ENCODE assay signal across 9 cellular contexts in the genomic region with DNA sequence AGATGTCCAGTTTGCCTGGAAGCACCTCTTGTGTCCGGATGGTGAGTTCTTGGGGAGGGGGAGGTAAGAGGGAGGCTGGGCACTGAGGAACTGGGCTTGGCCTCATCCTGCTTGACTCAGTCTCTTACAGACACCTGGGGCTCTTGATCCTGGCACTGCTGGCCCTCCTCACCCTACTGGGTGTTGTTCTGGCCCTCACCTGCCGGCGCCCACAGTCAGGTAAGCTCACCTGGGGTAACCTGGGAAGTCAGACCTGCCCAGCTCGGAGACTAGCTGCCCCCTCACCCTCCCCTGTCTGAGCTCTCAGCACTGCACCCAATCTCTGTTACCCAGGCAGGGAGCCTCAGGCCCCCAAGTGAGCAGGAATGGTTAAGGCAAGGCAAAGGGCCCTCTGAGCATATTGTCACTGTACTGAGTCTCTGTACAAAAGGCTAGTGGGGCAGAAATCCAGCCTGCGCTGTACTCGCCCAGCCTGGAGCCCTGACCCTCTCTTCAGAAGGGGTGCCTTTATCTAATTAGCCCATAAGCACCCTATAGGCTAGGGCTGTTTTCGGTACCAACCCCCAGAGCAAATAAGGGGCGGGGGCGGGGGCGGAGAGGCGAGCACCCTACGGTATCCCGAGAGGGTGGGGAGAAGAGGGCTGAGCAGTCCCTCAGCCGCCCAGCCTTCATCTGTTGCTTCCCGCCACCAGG. TPM values are rescaled to one million over a fixed set of nuclear protein-coding genes. Genes with fewer than 3 reads are reported as not detected.
DNase-seq lines count a peak whose midpoint lies in the region; ATAC-seq, FAIRE-seq and TF ChIP-seq lines count a peak whose summit lies in the region.
"Had no signal": no experiment of that assay in that cellular context is flagged by ENCODE, and none has a peak within 500 bp of the region (broad histone marks: within the 10 kb centered on the region; RNA-seq: fewer than 3 reads in every experiment).

No MANE protein-coding gene starts in this region.

- no peaks in the 10 kb centered on the region for H3K36me3 Mint-ChIP-seq in activated naive CD4-positive, alpha-beta T cell treated with anti-CD3 and anti-CD28 coated beads for 36 hours (ENCODE audit: low read depth)

- WGBS in HepG2 (ENCODE audit: low lambda C conversion rate): 50% methylated on average over 1 of the region's 15 CpGs
- WGBS in tibial nerve, 2 donors: 15 to 21% methylated on average over 14 of the region's 15 CpGs

- H3K27ac Mint-ChIP-seq in activated naive CD4-positive, alpha-beta T cell treated with anti-CD3 and anti-CD28 coated beads for 36 hours: no peak overlapping the region

- H3K4me3 ChIP-seq in HepG2 (replicated peaks in 1 of 3; ENCODE audit: insufficient read depth in 1 of 3, low read depth in 2 of 3, low read length in 3 of 3) (peak overlapping the region; percentile 55 to 86 (median 83); a peak in 5 of 6 replicates), tibial nerve (peak overlapping the region; percentile 62 to 93 (median 83))

- DNase-seq in activated naive CD4-positive, alpha-beta T cell treated with anti-CD3 and anti-CD28 coated beads for 36 hours: no peak
- DNase-seq in activated naive CD4-positive, alpha-beta T cell (lab: John Stamatoyannopoulos, UW): no peak
- DNase-seq in HepG2 (ENCODE audit: low spot score): peak; percentile 44
- DNase-seq in tibial nerve (ENCODE audit: low spot score in 2 of 2): no peak
- no peak for DNase-seq in activated T-cell treated with anti-CD3 and anti-CD28 coated beads, Interleukin-2, amount 50 U/mL, for 48 hours

- no peak for TF ChIP-seq EP300 in HepG2 (IDR thresholded peaks at IDR 0.05; ENCODE audit: low read depth in 2 of 2, low read length in 2 of 2)
- no peak for TF ChIP-seq EP300 in HepG2 (CRISPR knock-in tag; IDR thresholded peaks at IDR 0.05; ENCODE audit: borderline replicate concordance)
- TF ChIP-seq EP300 in tibial nerve (IDR thresholded peaks at IDR 0.05): no peak

- in situ Hi-C loops in HepG2 (cut with HindIII; ENCODE audit: extremely low pct_ligation_motif_present, low pct_unique_long_range_greater_than_20kb): no loop called here

- H3K36me3 ChIP-seq in HepG2 (replicated peaks in 1 of 2; ENCODE audit: control insufficient read depth in 1 of 2, insufficient read depth in 2 of 2, low read length in 2 of 2): peaks cover 5 to 12% of the 10 kb centered on the region in 2 experiments; a peak in 3 of 5 replicates
- peaks cover 0 to 3% (median 0%) of the 10 kb centered on the region in 3 donors for H3K36me3 ChIP-seq in tibial nerve

- BruUV-seq in HepG2 (replicated peaks; lab: Mats Ljungman, UMichigan): TSS peak; percentile 63

- TF ChIP-seq CTCF in VCaP (conservative IDR thresholded peaks at IDR 0.05) (no peak), HepG2 (CRISPR knock-in tag; IDR thresholded peaks at IDR 0.05) (no peak), tibial nerve (IDR thresholded peaks at IDR 0.05) (no peak)

- TF ChIP-seq POLR2A in HepG2 (IDR thresholded peaks at IDR 0.05; ENCODE audit: insufficient read depth in 1 of 2, low read depth in 2 of 2, low read length in 2 of 2) (peak in 1 of 2 experiments; percentile 56; a peak in 1 of 4 replicates), tibial nerve (IDR thresholded peaks at IDR 0.05) (no peak)

- H3K27me3 Mint-ChIP-seq in activated naive CD4-positive, alpha-beta T cell treated with anti-CD3 and anti-CD28 coated beads for 36 hours (ENCODE audit: low read depth): peaks cover 5% of the 10 kb centered on the region

- no peak overlapping the region for H2AFZ ChIP-seq in HepG2 (ENCODE audit: low read length)

- peaks cover 3% of the 10 kb centered on the region for H3K79me2 ChIP-seq in HepG2 (ENCODE audit: insufficient read depth, low read length)

- no peaks in the 10 kb centered on the region for H3K9me3 Mint-ChIP-seq in activated naive CD4-positive, alpha-beta T cell treated with anti-CD3 and anti-CD28 coated beads for 36 hours

- H3K27ac ChIP-seq in VCaP: peak overlapping the region; percentile 40
- H3K27ac ChIP-seq in HepG2 (ENCODE audit: extremely low read length, insufficient read depth, low read length): peak overlapping the region; percentile 90
- H3K27ac ChIP-seq in tibial nerve: peak overlapping the region; percentile 87 to 97 (median 92)

- peaks cover 38% of the 10 kb centered on the region for H3K4me1 ChIP-seq in HepG2 (ENCODE audit: insufficient read depth, low read length)
- H3K4me1 ChIP-seq in tibial nerve: peaks cover 0 to 49% (median 29%) of the 10 kb centered on the region in 4 donors

- CTCF ChIA-PET in activated naive CD4-positive, alpha-beta T cell treated with anti-CD3 and anti-CD28 coated beads for 36 hours (lab: Charles Lee): interaction anchor here (0.8 to 1.0 kb wide), 2 partner anchors 18 to 20 kb away, joined by 3 to 4 read pairs; no protein-coding TSS in a partner anchor
- CTCF ChIA-PET in HepG2 (lab: Yijun Ruan, JAX; ENCODE audit: low intra/inter-chr PET ratio, low total read pairs): interaction anchor here (0.7 to 2.1 kb wide), 3 partner anchors 11 to 66 kb away, joined by 3 to 14 read pairs (median 5); no protein-coding TSS in a partner anchor

- no peaks in the 10 kb centered on the region for H3K27me3 ChIP-seq in HepG2 (ENCODE audit: control insufficient read depth in 1 of 2, insufficient read depth in 2 of 2, low read length in 2 of 2)
- no peaks in the 10 kb centered on the region for H3K27me3 ChIP-seq in tibial nerve

- peak overlapping the region; percentile 43 for H3K4me3 Mint-ChIP-seq in activated naive CD4-positive, alpha-beta T cell treated with anti-CD3 and anti-CD28 coated beads for 36 hours

- H3K4me1 Mint-ChIP-seq in activated naive CD4-positive, alpha-beta T cell treated with anti-CD3 and anti-CD28 coated beads for 36 hours (ENCODE audit: low read depth): peaks cover 16% of the 10 kb centered on the region

- H4K20me1 ChIP-seq in HepG2 (ENCODE audit: insufficient read depth, low read length): no peaks in the 10 kb centered on the region

- peak overlapping the region; percentile 100 for H3K4me2 ChIP-seq in HepG2 (ENCODE audit: low read depth, low read length)

- peak overlapping the region; percentile 80 for H3K9ac ChIP-seq in HepG2 (ENCODE audit: insufficient read depth, low read depth, low read length)

- intact Hi-C loops in activated naive CD4-positive, alpha-beta T cell treated with anti-CD3 and anti-CD28 coated beads for 36 hours (cut with micrococcal nuclease): loop anchor here (1.0 kb wide), 1 partner anchor 24 kb away; a partner anchor contains a TSS
- intact Hi-C loops in HepG2 (cut with micrococcal nuclease; ENCODE audit: unreplicated experiment): loop anchor here (1.0 to 5.0 kb wide), 3 partner anchors 16 to 52 kb away; no protein-coding TSS in a partner anchor

- ATAC-seq in HepG2: peak; percentile 65
- ATAC-seq in HG03135 (IDR thresholded peaks at IDR 0.05; ENCODE audit: unreplicated experiment): no peak
- no peak for ATAC-seq in GM18511 (IDR thresholded peaks at IDR 0.05; ENCODE audit: unreplicated experiment)

- POLR2A ChIA-PET in HepG2 (lab: Yijun Ruan, JAX): interaction anchor here (1.0 to 9.0 kb wide), 8 partner anchors 14 to 53 kb away, joined by 3 to 298 read pairs (median 19); a partner anchor contains a TSS

- peak; percentile 34 for FAIRE-seq in HepG2 (lab: Jason Lieb, UNC)
- FAIRE-seq: GM18507 had no signal

- TF ChIP-seq RAD21 in HepG2 (CRISPR knock-in tag; IDR thresholded peaks at IDR 0.05): no peak

- no peaks in the 10 kb centered on the region for H3K9me3 ChIP-seq in HepG2 (ENCODE audit: low read length)
- H3K9me3 ChIP-seq in tibial nerve: no peaks in the 10 kb centered on the region

RNA-seq across cellular contexts. Expression of a gene that starts 2.2 kb away (rescaled TPM):
- total RNA-seq in activated naive CD4-positive, alpha-beta T cell treated with anti-CD3 and anti-CD28 coated beads for 36 hours: under 1 TPM; 0.21 to 0.44 TPM
- total RNA-seq in HepG2 (2016; rRNA removed; fragmentation: Illumina TruSeq; extraction: Trizol) (10.7 and 20.7 TPM in 2 replicates), tibial nerve (10 to 100 TPM; 60.4 to 68.4 (median 65.1) TPM)
- total RNA-seq in HepG2 (2016; cell fraction: cytosol; rRNA removed; fragmentation: Illumina TruSeq; extraction: Trizol; ENCODE audit: low read depth): 5.7 and 7.7 TPM in 2 replicates
- total RNA-seq in HepG2 (2016; cell fraction: insoluble cytoplasmic fraction; rRNA removed; fragmentation: Illumina TruSeq; extraction: Trizol): 8.6 and 18.1 TPM in 2 replicates
- 11.4 and 12.8 TPM in 2 replicates for total RNA-seq in HepG2 (2016; cell fraction: membrane; rRNA removed; fragmentation: Illumina TruSeq; extraction: Trizol)
- 21.6 and 25.0 TPM in 2 replicates for total RNA-seq in HepG2 (2016; cell fraction: nucleus; rRNA removed; fragmentation: Illumina TruSeq; extraction: Trizol)
- polyA plus RNA-seq in HepG2 (2011; rRNA removed): 24.0 and 31.7 TPM in 2 replicates
- polyA plus RNA-seq in HepG2 (2011; cell fraction: cytosol; rRNA removed): 13.6 and 19.2 TPM in 2 replicates
- 108 and 112 TPM in 2 replicates for polyA plus RNA-seq in HepG2 (2011; cell fraction: nucleus; rRNA removed)
- 13.5 and 15.0 TPM in 2 replicates for polyA plus RNA-seq in HepG2 (2012)
- polyA plus RNA-seq in HepG2 (2016; cell fraction: cytosol; fragmentation: Illumina TruSeq; extraction: Trizol; ENCODE audit: low read depth): 4.6 and 5.5 TPM in 2 replicates
- polyA plus RNA-seq in HepG2 (2016; cell fraction: insoluble cytoplasmic fraction; fragmentation: Illumina TruSeq; extraction: Trizol; ENCODE audit: low read depth): 7.3 and 9.2 TPM in 2 replicates
- polyA plus RNA-seq in HepG2 (2016; cell fraction: membrane; fragmentation: Illumina TruSeq; extraction: Trizol; ENCODE audit: low read depth): 9.4 and 10.5 TPM in 2 replicates
- polyA plus RNA-seq in HepG2 (2016; cell fraction: nucleus; fragmentation: Illumina TruSeq; extraction: Trizol; ENCODE audit: insufficient read depth, low read depth): 42.0 and 44.2 TPM in 2 replicates
- polyA minus RNA-seq in HepG2 (2011; rRNA and poly(A)+ RNA removed; ENCODE audit: low replicate concordance): 31.2 and 33.6 TPM in 2 replicates
- polyA minus RNA-seq in HepG2 (2011; cell fraction: cytosol; rRNA and poly(A)+ RNA removed): 11.5 and 11.9 TPM in 2 replicates
- 21.0 and 29.7 TPM in 2 replicates for polyA minus RNA-seq in HepG2 (2011; cell fraction: nucleus; rRNA and poly(A)+ RNA removed)

RNA-seq across cellular contexts. Expression of a gene that starts 12.1 kb away (rescaled TPM):
- total RNA-seq in activated naive CD4-positive, alpha-beta T cell treated with anti-CD3 and anti-CD28 coated beads for 36 hours: under 1 TPM; 0.24 to 0.25 TPM
- total RNA-seq in HepG2 (2016; rRNA removed; fragmentation: Illumina TruSeq; extraction: Trizol) (6.7 and 14.5 TPM in 2 replicates), tibial nerve (10 to 100 TPM in 1 of 4 donors, 1 to 10 TPM in 2, under 1 TPM in 1; 0.59 to 10.1 (median 5.6) TPM)
- 2.7 and 3.5 TPM in 2 replicates for total RNA-seq in HepG2 (2016; cell fraction: cytosol; rRNA removed; fragmentation: Illumina TruSeq; extraction: Trizol; ENCODE audit: low read depth)
- total RNA-seq in HepG2 (2016; cell fraction: insoluble cytoplasmic fraction; rRNA removed; fragmentation: Illumina TruSeq; extraction: Trizol): 6.0 and 11.8 TPM in 2 replicates
- 4.7 and 5.3 TPM in 2 replicates for total RNA-seq in HepG2 (2016; cell fraction: membrane; rRNA removed; fragmentation: Illumina TruSeq; extraction: Trizol)
- total RNA-seq in HepG2 (2016; cell fraction: nucleus; rRNA removed; fragmentation: Illumina TruSeq; extraction: Trizol): 15.9 and 16.0 TPM in 2 replicates
- polyA plus RNA-seq in HepG2 (2011; rRNA removed): 24.1 and 36.3 TPM in 2 replicates
- polyA plus RNA-seq in HepG2 (2011; cell fraction: cytosol; rRNA removed): 12.1 and 13.8 TPM in 2 replicates
- polyA plus RNA-seq in HepG2 (2011; cell fraction: nucleus; rRNA removed): 99.7 and 101 TPM in 2 replicates
- 13.7 and 18.1 TPM in 2 replicates for polyA plus RNA-seq in HepG2 (2012)
- 2.0 and 2.3 TPM in 2 replicates for polyA plus RNA-seq in HepG2 (2016; cell fraction: cytosol; fragmentation: Illumina TruSeq; extraction: Trizol; ENCODE audit: low read depth)
- 7.0 and 8.1 TPM in 2 replicates for polyA plus RNA-seq in HepG2 (2016; cell fraction: insoluble cytoplasmic fraction; fragmentation: Illumina TruSeq; extraction: Trizol; ENCODE audit: low read depth)
- polyA plus RNA-seq in HepG2 (2016; cell fraction: membrane; fragmentation: Illumina TruSeq; extraction: Trizol; ENCODE audit: low read depth): 3.3 and 3.7 TPM in 2 replicates
- polyA plus RNA-seq in HepG2 (2016; cell fraction: nucleus; fragmentation: Illumina TruSeq; extraction: Trizol; ENCODE audit: insufficient read depth, low read depth): 31.0 and 39.3 TPM in 2 replicates
- 2.4 and 35.1 TPM in 2 replicates for polyA minus RNA-seq in HepG2 (2011; rRNA and poly(A)+ RNA removed; ENCODE audit: low replicate concordance)
- polyA minus RNA-seq in HepG2 (2011; cell fraction: cytosol; rRNA and poly(A)+ RNA removed): 6.0 and 7.9 TPM in 2 replicates
- 22.7 and 33.4 TPM in 2 replicates for polyA minus RNA-seq in HepG2 (2011; cell fraction: nucleus; rRNA and poly(A)+ RNA removed)

RNA-seq across cellular contexts. Expression of a gene that starts 18.9 kb away (rescaled TPM):
- total RNA-seq in activated naive CD4-positive, alpha-beta T cell treated with anti-CD3 and anti-CD28 coated beads for 36 hours: 10 to 100 TPM; 15.7 to 19.9 TPM
- total RNA-seq in HepG2 (2016; rRNA removed; fragmentation: Illumina TruSeq; extraction: Trizol): 12.0 and 27.1 TPM in 2 replicates
- 5.5 and 6.3 TPM in 2 replicates for total RNA-seq in HepG2 (2016; cell fraction: cytosol; rRNA removed; fragmentation: Illumina TruSeq; extraction: Trizol; ENCODE audit: low read depth)
- total RNA-seq in HepG2 (2016; cell fraction: insoluble cytoplasmic fraction; rRNA removed; fragmentation: Illumina TruSeq; extraction: Trizol): 10.5 and 28.2 TPM in 2 replicates
- 8.2 and 8.3 TPM in 2 replicates for total RNA-seq in HepG2 (2016; cell fraction: membrane; rRNA removed; fragmentation: Illumina TruSeq; extraction: Trizol)
- 29.9 and 34.8 TPM in 2 replicates for total RNA-seq in HepG2 (2016; cell fraction: nucleus; rRNA removed; fragmentation: Illumina TruSeq; extraction: Trizol)
- polyA plus RNA-seq in HepG2 (2011; rRNA removed): 61.9 and 75.9 TPM in 2 replicates
- 73.8 and 82.2 TPM in 2 replicates for polyA plus RNA-seq in HepG2 (2011; cell fraction: cytosol; rRNA removed)
- polyA plus RNA-seq in HepG2 (2011; cell fraction: nucleus; rRNA removed): 172 and 195 TPM in 2 replicates
- 41.6 and 60.4 TPM in 2 replicates for polyA plus RNA-seq in HepG2 (2012)
- 3.9 and 4.5 TPM in 2 replicates for polyA plus RNA-seq in HepG2 (2016; cell fraction: cytosol; fragmentation: Illumina TruSeq; extraction: Trizol; ENCODE audit: low read depth)
- polyA plus RNA-seq in HepG2 (2016; cell fraction: insoluble cytoplasmic fraction; fragmentation: Illumina TruSeq; extraction: Trizol; ENCODE audit: low read depth): 9.1 and 10.0 TPM in 2 replicates
- 6.9 and 8.5 TPM in 2 replicates for polyA plus RNA-seq in HepG2 (2016; cell fraction: membrane; fragmentation: Illumina TruSeq; extraction: Trizol; ENCODE audit: low read depth)
- polyA plus RNA-seq in HepG2 (2016; cell fraction: nucleus; fragmentation: Illumina TruSeq; extraction: Trizol; ENCODE audit: insufficient read depth, low read depth): 74.9 and 77.9 TPM in 2 replicates
- 9.2 and 39.2 TPM in 2 replicates for polyA minus RNA-seq in HepG2 (2011; rRNA and poly(A)+ RNA removed; ENCODE audit: low replicate concordance)
- 10.7 and 13.6 TPM in 2 replicates for polyA minus RNA-seq in HepG2 (2011; cell fraction: cytosol; rRNA and poly(A)+ RNA removed)
- 19.3 and 20.9 TPM in 2 replicates for polyA minus RNA-seq in HepG2 (2011; cell fraction: nucleus; rRNA and poly(A)+ RNA removed)
- total RNA-seq in tibial nerve: 10 to 100 TPM; 18.2 to 54.9 (median 27.5) TPM

RNA-seq across cellular contexts. Expression of a gene that starts 24.3 kb away (rescaled TPM):
- 10 to 100 TPM; 11.7 to 13.6 TPM for total RNA-seq in activated naive CD4-positive, alpha-beta T cell treated with anti-CD3 and anti-CD28 coated beads for 36 hours
- 40.9 and 50.9 TPM in 2 replicates for total RNA-seq in HepG2 (2016; rRNA removed; fragmentation: Illumina TruSeq; extraction: Trizol)
- total RNA-seq in HepG2 (2016; cell fraction: cytosol; rRNA removed; fragmentation: Illumina TruSeq; extraction: Trizol; ENCODE audit: low read depth): 30.5 and 31.6 TPM in 2 replicates
- total RNA-seq in HepG2 (2016; cell fraction: insoluble cytoplasmic fraction; rRNA removed; fragmentation: Illumina TruSeq; extraction: Trizol): 39.2 and 48.3 TPM in 2 replicates
- 58.9 and 62.5 TPM in 2 replicates for total RNA-seq in HepG2 (2016; cell fraction: membrane; rRNA removed; fragmentation: Illumina TruSeq; extraction: Trizol)
- total RNA-seq in HepG2 (2016; cell fraction: nucleus; rRNA removed; fragmentation: Illumina TruSeq; extraction: Trizol): 26.1 and 35.8 TPM in 2 replicates
- polyA plus RNA-seq in HepG2 (2011; rRNA removed): 49.9 and 59.1 TPM in 2 replicates
- polyA plus RNA-seq in HepG2 (2011; cell fraction: cytosol; rRNA removed): 62.8 and 77.2 TPM in 2 replicates
- polyA plus RNA-seq in HepG2 (2011; cell fraction: nucleus; rRNA removed): 15.6 and 21.2 TPM in 2 replicates
- polyA plus RNA-seq in HepG2 (2012): 51.5 and 51.6 TPM in 2 replicates
- polyA plus RNA-seq in HepG2 (2016; cell fraction: cytosol; fragmentation: Illumina TruSeq; extraction: Trizol; ENCODE audit: low read depth): 34.8 and 36.6 TPM in 2 replicates
- 49.7 and 50.5 TPM in 2 replicates for polyA plus RNA-seq in HepG2 (2016; cell fraction: insoluble cytoplasmic fraction; fragmentation: Illumina TruSeq; extraction: Trizol; ENCODE audit: low read depth)
- polyA plus RNA-seq in HepG2 (2016; cell fraction: membrane; fragmentation: Illumina TruSeq; extraction: Trizol; ENCODE audit: low read depth): 63.1 and 68.7 TPM in 2 replicates
- 55.7 and 65.1 TPM in 2 replicates for polyA plus RNA-seq in HepG2 (2016; cell fraction: nucleus; fragmentation: Illumina TruSeq; extraction: Trizol; ENCODE audit: insufficient read depth, low read depth)
- 106 and 114 TPM in 2 replicates for polyA minus RNA-seq in HepG2 (2011; rRNA and poly(A)+ RNA removed; ENCODE audit: low replicate concordance)
- 28.1 and 40.9 TPM in 2 replicates for polyA minus RNA-seq in HepG2 (2011; cell fraction: cytosol; rRNA and poly(A)+ RNA removed)
- 16.2 and 24.0 TPM in 2 replicates for polyA minus RNA-seq in HepG2 (2011; cell fraction: nucleus; rRNA and poly(A)+ RNA removed)
- total RNA-seq in tibial nerve: 10 to 100 TPM; 21.6 to 46.7 (median 34.7) TPM

RNA-seq across cellular contexts. Expression of a gene that starts 34.7 kb away (rescaled TPM):
- not detected for total RNA-seq in activated naive CD4-positive, alpha-beta T cell treated with anti-CD3 and anti-CD28 coated beads for 36 hours
- total RNA-seq in HepG2 (2016; rRNA removed; fragmentation: Illumina TruSeq; extraction: Trizol) (2.5 and 2.8 TPM in 2 replicates), tibial nerve (100 to 1,000 TPM in 3 of 4 donors, 10 to 100 TPM in 1; 72.4 to 380 (median 174) TPM)
- 0.71 and 0.79 TPM in 2 replicates for total RNA-seq in HepG2 (2016; cell fraction: cytosol; rRNA removed; fragmentation: Illumina TruSeq; extraction: Trizol; ENCODE audit: low read depth)
- total RNA-seq in HepG2 (2016; cell fraction: insoluble cytoplasmic fraction; rRNA removed; fragmentation: Illumina TruSeq; extraction: Trizol): 2.8 and 3.0 TPM in 2 replicates
- 1.1 TPM in 2 replicates for total RNA-seq in HepG2 (2016; cell fraction: membrane; rRNA removed; fragmentation: Illumina TruSeq; extraction: Trizol)
- 1.1 and 1.7 TPM in 2 replicates for total RNA-seq in HepG2 (2016; cell fraction: nucleus; rRNA removed; fragmentation: Illumina TruSeq; extraction: Trizol)
- 10.4 and 19.6 TPM in 2 replicates for polyA plus RNA-seq in HepG2 (2011; rRNA removed)
- polyA plus RNA-seq in HepG2 (2011; cell fraction: cytosol; rRNA removed): 11.0 and 15.5 TPM in 2 replicates
- 4.8 and 7.9 TPM in 2 replicates for polyA plus RNA-seq in HepG2 (2011; cell fraction: nucleus; rRNA removed)
- 9.7 and 16.5 TPM in 2 replicates for polyA plus RNA-seq in HepG2 (2012)
- polyA plus RNA-seq in HepG2 (2016; cell fraction: cytosol; fragmentation: Illumina TruSeq; extraction: Trizol; ENCODE audit: low read depth): 0.90 and 1.2 TPM in 2 replicates
- 4.1 and 5.5 TPM in 2 replicates for polyA plus RNA-seq in HepG2 (2016; cell fraction: insoluble cytoplasmic fraction; fragmentation: Illumina TruSeq; extraction: Trizol; ENCODE audit: low read depth)
- polyA plus RNA-seq in HepG2 (2016; cell fraction: membrane; fragmentation: Illumina TruSeq; extraction: Trizol; ENCODE audit: low read depth): 1.00 and 1.2 TPM in 2 replicates
- 1.8 and 2.8 TPM in 2 replicates for polyA plus RNA-seq in HepG2 (2016; cell fraction: nucleus; fragmentation: Illumina TruSeq; extraction: Trizol; ENCODE audit: insufficient read depth, low read depth)
- 9.9 TPM in 1 of 2 replicates, not detected in the other for polyA minus RNA-seq in HepG2 (2011; rRNA and poly(A)+ RNA removed; ENCODE audit: low replicate concordance)
- polyA minus RNA-seq in HepG2 (2011; cell fraction: cytosol; rRNA and poly(A)+ RNA removed): 3.8 and 7.9 TPM in 2 replicates
- 2.4 and 5.2 TPM in 2 replicates for polyA minus RNA-seq in HepG2 (2011; cell fraction: nucleus; rRNA and poly(A)+ RNA removed)

Comparison
In these comparisons a context has a peak if more than half of its experiments do, and no peak if none do; other contexts are left out.
1. H3K27ac ChIP-seq: peak in every context shown above with its lines; median percentile 92 in tibial nerve; 90 in HepG2; 40 in VCaP.
2. RNA of a gene that starts 2.2 kb away (total RNA-seq): 60.4 to 68.4 TPM in tibial nerve and 5.7 to 25.0 TPM in HepG2; 0.21 to 0.44 TPM in activated naive CD4-positive, alpha-beta T cell treated with anti-CD3 and anti-CD28 coated beads for 36 hours; every median in the first group is over 4 times any median in the second.